Comparison of ENCODE assay signal across 8 cellular contexts in genomic region chr2:20524412-20525040, GRCh38.
DNase-seq lines count a peak whose midpoint lies in the region; ATAC-seq and TF ChIP-seq lines count a peak whose summit lies in the region.

No MANE protein-coding gene starts in this region.

- H3K4me3 ChIP-seq in esophagus muscularis mucosa (no peak overlapping the region), psoas muscle (no peak overlapping the region)

- H3K27ac ChIP-seq in esophagus muscularis mucosa (replicated peaks in 1 of 4), result peak overlapping the region; percentile 45 to 64 (median 52)
- H3K27ac ChIP-seq in psoas muscle, result peak overlapping the region; percentile 7

- peak; percentile 12 for DNase-seq in NCI-H2171 treated with DMSO at 0.1 percent for 48 hours (lab: John Stamatoyannopoulos, UW)
- no peak for DNase-seq in NCI-H2171 (lab: John Stamatoyannopoulos, UW)
- no peak for DNase-seq in esophagus muscularis mucosa (ENCODE audit: extremely low spot score)
- peak; percentile 47 to 84 for DNase-seq in psoas muscle
- no peak for DNase-seq in DMS114 treated with DMSO at 0.1 percent for 48 hours (lab: John Stamatoyannopoulos, UW; ENCODE audit: unreplicated experiment)
- no peak for DNase-seq in COR-L47 (lab: John Stamatoyannopoulos, UW)
- no peak for DNase-seq in HEK293T (ENCODE audit: extremely low spot score)

- intact Hi-C loops in esophagus muscularis mucosa (cut with DNase I), result no loop called here
- intact Hi-C loops in psoas muscle (cut with DNase I), result no loop called here

- CTCF ChIA-PET in HEK293T (lab: Yijun Ruan, JAX), result no interaction called here

- H3K4me1 ChIP-seq in esophagus muscularis mucosa, result peaks cover 35 to 41% (median 37%) of the 10 kb centered on the region in 4 donors
- H3K4me1 ChIP-seq in psoas muscle, result no peaks in the 10 kb centered on the region

- TF ChIP-seq CTCF in esophagus muscularis mucosa (IDR thresholded peaks at IDR 0.05), result no peak
- TF ChIP-seq CTCF in psoas muscle (IDR thresholded peaks at IDR 0.05), result no peak

- no peaks in the 10 kb centered on the region for H3K9me3 ChIP-seq in esophagus muscularis mucosa
- H3K9me3 ChIP-seq in psoas muscle, result no peaks in the 10 kb centered on the region

- H3K36me3 ChIP-seq in esophagus muscularis mucosa (no peaks in the 10 kb centered on the region), psoas muscle (ENCODE audit: insufficient read depth in 1 of 2, low read depth in 1 of 2) (no peaks in the 10 kb centered on the region)

- H3K27me3 ChIP-seq in esophagus muscularis mucosa (no peaks in the 10 kb centered on the region), psoas muscle (ENCODE audit: insufficient read depth in 3 of 3, low read length in 2 of 3) (no peaks in the 10 kb centered on the region)

- 71% methylated on average over 16 of the region's 16 CpGs for WGBS in esophagus muscularis mucosa
- WGBS in psoas muscle, 3 donors, result 54 to 58% (median 56%) methylated on average over 16 of the region's 16 CpGs

- POLR2A ChIA-PET in HEK293T (lab: Yijun Ruan, JAX), result interaction anchor here (0.8 to 1.0 kb wide), 2 partner anchors 74 to 78 kb away, joined by 3 to 5 read pairs; partner anchors contain the start of gene RHOB

- no peak for TF ChIP-seq EP300 in esophagus muscularis mucosa (IDR thresholded peaks at IDR 0.05)

- peak; percentile 67 for ATAC-seq in HG03342 (IDR thresholded peaks at IDR 0.05; ENCODE audit: unreplicated experiment)
- ATAC-seq in psoas muscle, result peak; percentile 23 to 69 (median 55)

- TF ChIP-seq POLR2A in esophagus muscularis mucosa (IDR thresholded peaks at IDR 0.05; ENCODE audit: low read depth), result no peak

TF ChIP-seq in HEK293T, 16 proteins besides CTCF, POLR2A, EP300 and RAD21:
- TF ChIP-seq, protein P1, sequence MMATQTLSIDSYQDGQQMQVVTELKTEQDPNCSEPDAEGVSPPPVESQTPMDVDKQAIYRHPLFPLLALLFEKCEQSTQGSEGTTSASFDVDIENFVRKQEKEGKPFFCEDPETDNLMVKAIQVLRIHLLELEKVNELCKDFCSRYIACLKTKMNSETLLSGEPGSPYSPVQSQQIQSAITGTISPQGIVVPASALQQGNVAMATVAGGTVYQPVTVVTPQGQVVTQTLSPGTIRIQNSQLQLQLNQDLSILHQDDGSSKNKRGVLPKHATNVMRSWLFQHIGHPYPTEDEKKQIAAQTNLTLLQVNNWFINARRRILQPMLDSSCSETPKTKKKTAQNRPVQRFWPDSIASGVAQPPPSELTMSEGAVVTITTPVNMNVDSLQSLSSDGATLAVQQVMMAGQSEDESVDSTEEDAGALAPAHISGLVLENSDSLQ (IDR thresholded peaks at IDR 0.05), result no peak
- TF ChIP-seq FOXA1 (IDR thresholded peaks at IDR 0.05), result no peak

Comparison
In these comparisons a context has a peak if more than half of its experiments do, and no peak if none do; other contexts are left out.
1. DNase-seq: peak in NCI-H2171 treated with DMSO at 0.1 percent for 48 hours (single experiment) and psoas muscle (2 of 2); none in NCI-H2171 (single experiment), esophagus muscularis mucosa (single experiment), DMS114 treated with DMSO at 0.1 percent for 48 hours (single experiment), COR-L47 (single experiment) and HEK293T (single experiment).